In genomic region chr20:19501476-19502115, GRCh38 we compare ENCODE assay signal across 27 cellular contexts.
"Had no signal": no experiment of that assay in that cellular context is flagged by ENCODE, and none has a peak within 500 bp of the region (broad histone marks: within the 10 kb centered on the region; RNA-seq: fewer than 3 reads in every experiment).

No MANE protein-coding gene starts in this region.

- ATAC-seq: activated CD4-positive, alpha-beta T cell treated with anti-CD3 and anti-CD28 coated beads for 36 hours; activated CD8-positive, alpha-beta memory T cell treated with anti-CD3 and anti-CD28 coated beads, Interleukin-2, amount 10 ng/mL, durations not matched to agents 7 days and 5 days; activated naive CD8-positive, alpha-beta T cell treated with anti-CD3 and anti-CD28 coated beads, Interleukin-2, amount 50 U/mL, for 24 hours had no signal

- H3K4me3 ChIP-seq: PC-9, SK-N-MC had no signal

- DNase-seq: activated CD4-positive, alpha-beta memory T cell treated with anti-CD3 and anti-CD28 coated beads for 36 hours; activated CD4-positive, alpha-beta T cell treated with anti-CD3 and anti-CD28 coated beads for 36 hours; activated CD4-positive, alpha-beta T cell treated with anti-CD3 and anti-CD28 coated beads, Interleukin-2, amount 50 U/mL, for 1 hour; activated CD8-positive, alpha-beta memory T cell treated with anti-CD3 and anti-CD28 coated beads for 24 hours; activated CD8-positive, alpha-beta memory T cell treated with anti-CD3 and anti-CD28 coated beads, Interleukin-2, amount 10 ng/mL, durations not matched to agents 7 days and 5 days; activated CD8-positive, alpha-beta memory T cell treated with anti-CD3 and anti-CD28 coated beads, Interleukin-2, amount 50 U/mL, for 48 hours; activated effector memory CD4-positive, alpha-beta T cell treated with Interleukin-2 at 50 U/mL for 16 hours; activated naive CD4-positive, alpha-beta T cell treated with anti-CD3 and anti-CD28 coated beads, Interleukin-2, amount 10 ng/mL, durations not matched to agents 7 days and 5 days; activated naive CD8-positive, alpha-beta T cell treated with anti-CD3 and anti-CD28 coated beads, Interleukin-2, amount 50 U/mL, for 24 hours; activated T-cell treated with anti-CD3 and anti-CD28 coated beads, Interleukin-2, amount 50 U/mL, for 48 hours; anterior cingulate cortex; central memory CD4-positive, alpha-beta T cell; Karpas-422; KBM-7; MM.1S; MV-4-11; NCI-H1092; NCI-H1436 treated with DMSO at 0.1 percent for 48 hours; NCI-H1694 treated with DMSO at 0.1 percent for 48 hours; NCI-H2029; NCI-H345; NCI-H526; NCI-H748 treated with DMSO at 0.1 percent for 48 hours; NK-92 treated with Interleukin-12 subunit alpha and Interleukin-12 subunit beta, amount 100 ng/mL, for 24 hours; PC-9; Right ventricle myocardium superior had no signal

- H3K27ac ChIP-seq: PC-9, SK-N-MC had no signal

- H3K4me2 ChIP-seq: PC-9 had no signal
